ENCODE assay signal across 10 cellular contexts in the genomic region with DNA sequence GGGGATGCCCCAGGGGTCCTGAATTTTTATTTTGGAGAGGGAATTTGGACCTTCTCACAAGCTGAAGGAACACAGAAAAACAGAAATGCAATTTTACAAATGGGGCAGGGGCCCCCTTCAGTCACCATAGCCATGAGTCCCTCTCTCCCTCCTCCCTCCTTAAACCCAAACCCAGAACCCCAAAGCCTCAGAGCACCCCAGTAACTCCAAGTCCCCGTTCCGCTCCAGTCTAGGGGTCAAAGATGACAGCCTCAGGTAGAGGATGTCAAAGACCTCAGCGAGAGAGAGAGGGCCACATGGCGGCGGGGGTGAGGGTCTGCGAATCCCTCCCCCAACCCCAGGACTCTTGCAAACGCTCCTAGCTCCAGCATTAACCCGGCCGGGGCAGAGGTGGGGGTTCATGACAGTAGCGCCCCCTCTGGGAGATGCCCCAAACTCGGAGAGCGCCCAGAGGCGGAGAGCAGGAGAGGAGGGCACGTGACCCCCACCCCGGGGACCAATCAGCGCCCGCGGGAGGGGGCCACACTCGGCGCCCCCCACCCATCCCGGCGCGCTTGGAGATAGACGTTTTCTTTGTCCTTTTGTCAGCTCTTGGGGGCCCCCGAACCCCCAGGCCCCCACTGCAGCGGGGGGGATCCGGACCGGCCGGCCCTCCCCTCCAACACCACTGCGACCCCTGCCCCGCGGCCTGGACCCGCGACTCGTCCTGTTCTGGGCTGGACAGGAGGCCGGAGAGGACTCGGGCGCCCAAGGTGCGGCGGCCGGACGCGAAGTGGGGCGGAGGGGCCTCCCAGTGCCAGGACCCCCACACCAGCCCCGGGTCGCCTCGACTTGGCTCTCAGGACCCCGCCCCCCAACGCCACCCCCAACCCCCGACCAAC. TPM values are rescaled to one million over a fixed set of nuclear protein-coding genes. Genes with fewer than 3 reads are reported as not detected.
DNase-seq lines count a peak whose midpoint lies in the region; ATAC-seq and TF ChIP-seq lines count a peak whose summit lies in the region.
"Had no signal": no experiment of that assay in that cellular context is flagged by ENCODE, and none has a peak within 500 bp of the region (broad histone marks: within the 10 kb centered on the region; RNA-seq: fewer than 3 reads in every experiment).

No MANE protein-coding gene starts in this region.

- WGBS in hepatocyte (ENCODE audit: low lambda C conversion rate, missing lambda C conversion rate), result 18% methylated on average over 23 of the region's 50 CpGs

- H2AFZ ChIP-seq in hepatocyte, result no peak overlapping the region

- H3K27ac ChIP-seq in SJCRH30, result peak overlapping the region; percentile 30; the same call in 1 of the 2 replicates
- no peak overlapping the region for H3K27ac ChIP-seq in hepatocyte

- DNase-seq in HAP-1 (ENCODE audit: low spot score in 2 of 2) (peak in 1 of 2 experiments; percentile 47), SJCRH30 (peak; percentile 67 to 70), hepatocyte (ENCODE audit: low spot score) (peak; percentile 11), skeletal muscle cell (ENCODE audit: low read depth) (no peak), cerebellum (ENCODE audit: low spot score) (no peak), HuH-7 (ENCODE audit: low spot score) (no peak)
- no peak for DNase-seq in stimulated activated CD4-positive, alpha-beta T cell treated with anti-CD3 and anti-CD28 coated beads, Interleukin-12 subunit alpha, Interleukin-12 subunit beta, amount 100 ng/mL, for 4 hours
- DNase-seq: naive thymus-derived CD4-positive, alpha-beta T cell had no signal

- H3K27me3 ChIP-seq in HAP-1 (ENCODE audit: low read depth), result no peaks in the 10 kb centered on the region
- no peaks in the 10 kb centered on the region for H3K27me3 ChIP-seq in SJCRH30
- peaks cover 29% of the 10 kb centered on the region for H3K27me3 ChIP-seq in hepatocyte

- peak overlapping the region; percentile 45 for H3K4me3 ChIP-seq in HAP-1
- peak overlapping the region; percentile 76 for H3K4me3 ChIP-seq in SJCRH30
- no peak overlapping the region for H3K4me3 ChIP-seq in hepatocyte
- peak overlapping the region; percentile 47 for H3K4me3 ChIP-seq in skeletal muscle cell (ENCODE audit: low read depth, low read length)

- ATAC-seq in GM21381 (IDR thresholded peaks at IDR 0.05; ENCODE audit: unreplicated experiment), result no peak
- ATAC-seq: activated CD4-positive, CD25-positive, alpha-beta regulatory T cell treated with anti-CD3 and anti-CD28 coated beads, Interleukin-2, amount 50 U/mL, for 24 hours; naive thymus-derived CD4-positive, alpha-beta T cell had no signal

- no peaks in the 10 kb centered on the region for H3K36me3 ChIP-seq in HAP-1 (replicated peaks)
- H3K36me3 ChIP-seq in SJCRH30, result peaks cover 8% of the 10 kb centered on the region
- H3K36me3 ChIP-seq in hepatocyte (replicated peaks; ENCODE audit: insufficient read depth, low read depth), result no peaks in the 10 kb centered on the region

- H3K4me1 ChIP-seq in HAP-1, result peaks cover 18% of the 10 kb centered on the region
- peaks cover 23% of the 10 kb centered on the region for H3K4me1 ChIP-seq in SJCRH30
- H3K4me1 ChIP-seq in hepatocyte (ENCODE audit: insufficient read depth), result peaks cover 14% of the 10 kb centered on the region

- in situ Hi-C loops in HAP-1 (cut with MboI; ENCODE audit: low sequenced_read_pairs), result no loop called here

- no peaks in the 10 kb centered on the region for H3K79me2 ChIP-seq in hepatocyte

- peak overlapping the region; percentile 80 for H3K4me2 ChIP-seq in hepatocyte

- no peaks in the 10 kb centered on the region for H4K20me1 ChIP-seq in hepatocyte (ENCODE audit: insufficient read depth, poor library complexity, severe bottlenecking)

- no peaks in the 10 kb centered on the region for H3K9me2 ChIP-seq in hepatocyte (replicated peaks; ENCODE audit: insufficient read depth)

- TF ChIP-seq CTCF in hepatocyte (IDR thresholded peaks at IDR 0.05; ENCODE audit: poor library complexity), result peak; percentile 15

- H3K9me3 ChIP-seq in HAP-1 (no peaks in the 10 kb centered on the region), SJCRH30 (replicated peaks) (no peaks in the 10 kb centered on the region), hepatocyte (ENCODE audit: low read depth) (no peaks in the 10 kb centered on the region)

RNA-seq across cellular contexts. Expression of gene SEMA6B, which starts 20.8 kb away (rescaled TPM):
- 108 and 116 TPM in 2 replicates for total RNA-seq in SJCRH30 (2014; rRNA removed; shearing (Covaris generic))
- total RNA-seq in hepatocyte (2.9 and 3.2 TPM in 2 replicates), cerebellum (21.4 TPM)
- 0.50 and 1.4 TPM in 2 replicates for polyA plus RNA-seq in hepatocyte
- polyA plus RNA-seq: naive thymus-derived CD4-positive, alpha-beta T cell had no signal

RNA-seq across cellular contexts. Expression of gene LRG1, which starts 40.4 kb away (rescaled TPM):
- total RNA-seq in SJCRH30 (2014; rRNA removed; shearing (Covaris generic)), result 0.15 and 0.38 TPM in 2 replicates
- total RNA-seq in hepatocyte (5.4 and 6.3 TPM in 2 replicates), cerebellum (1.2 TPM)
- polyA plus RNA-seq in hepatocyte, result 9.8 and 11.4 TPM in 2 replicates

RNA-seq across cellular contexts. Expression of gene PLIN5, which starts 45.2 kb away (rescaled TPM):
- 0.38 and 1.1 TPM in 2 replicates for total RNA-seq in SJCRH30 (2014; rRNA removed; shearing (Covaris generic))
- total RNA-seq in hepatocyte (2.1 and 5.8 TPM in 2 replicates), cerebellum (2.3 TPM)
- 6.1 and 6.4 TPM in 2 replicates for polyA plus RNA-seq in hepatocyte

RNA-seq across cellular contexts. Expression of gene TNFAIP8L1, which starts 59.1 kb away (rescaled TPM):
- 8.5 and 8.8 TPM in 2 replicates for total RNA-seq in SJCRH30 (2014; rRNA removed; shearing (Covaris generic))
- 10.0 and 13.6 TPM in 2 replicates for total RNA-seq in hepatocyte
- 8.7 and 14.3 TPM in 2 replicates for polyA plus RNA-seq in hepatocyte
- total RNA-seq in cerebellum, result 4.4 TPM

Comparison
In these comparisons a context has a peak if more than half of its experiments do, and no peak if none do; other contexts are left out.
1. DNase-seq: peak in SJCRH30 (2 of 2) and hepatocyte (single experiment); none in skeletal muscle cell (single experiment), cerebellum (single experiment), HuH-7 (single experiment) and stimulated activated CD4-positive, alpha-beta T cell treated with anti-CD3 and anti-CD28 coated beads, Interleukin-12 subunit alpha, Interleukin-12 subunit beta, amount 100 ng/mL, for 4 hours (single experiment).